Comparison of ENCODE assay signal across 11 cellular contexts in genomic region chr5:76720988-76721569, GRCh38. TPM values are rescaled to one million over a fixed set of nuclear protein-coding genes. Genes with fewer than 3 reads are reported as not detected.
DNase-seq lines count a peak whose midpoint lies in the region; ATAC-seq, FAIRE-seq and TF ChIP-seq lines count a peak whose summit lies in the region.
"Had no signal": no experiment of that assay in that cellular context is flagged by ENCODE, and none has a peak within 500 bp of the region (broad histone marks: within the 10 kb centered on the region; RNA-seq: fewer than 3 reads in every experiment).

No MANE protein-coding gene starts in this region.

- no peak overlapping the region for H2BK20ac ChIP-seq in H9 (ENCODE audit: low read depth, low read length, poor library complexity, severe bottlenecking)

- H2AFZ ChIP-seq in HepG2 (ENCODE audit: low read length) (no peak overlapping the region), OCI-LY7 (ENCODE audit: low read length) (peak overlapping the region; percentile 6; the same call in 1 of the 2 replicates), H9 (ENCODE audit: low read length) (no peak overlapping the region)

- H2AK5ac ChIP-seq in H9 (ENCODE audit: insufficient read length, low read length) = no peak overlapping the region

- H3K4me1 Mint-ChIP-seq in H9 = peaks cover 12 to 19% of the 10 kb centered on the region in 2 experiments

- no peak overlapping the region for H3K18ac ChIP-seq in H9 (ENCODE audit: insufficient read length, low read depth, low read length)

- H3K36me3 ChIP-seq in right lobe of liver (no peaks in the 10 kb centered on the region), HepG2 (replicated peaks in 1 of 2; ENCODE audit: control insufficient read depth in 1 of 2, insufficient read depth in 2 of 2, low read length in 2 of 2) (no peaks in the 10 kb centered on the region), OCI-LY7 (ENCODE audit: insufficient read depth, low read length) (no peaks in the 10 kb centered on the region), breast epithelium (no peaks in the 10 kb centered on the region)

- H4K8ac ChIP-seq in H9 (replicated peaks; ENCODE audit: insufficient read length, low read depth, low read length) = no peak overlapping the region

- H3K27me3 Mint-ChIP-seq in H9 (ENCODE audit: low read depth) = peaks cover 4% of the 10 kb centered on the region; the same call in 1 of the 2 replicates

- 44% methylated on average over 8 of the region's 10 CpGs for WGBS in right lobe of liver (ENCODE audit: insufficient coverage, low coverage, low lambda C conversion rate, missing lambda C conversion rate)
- WGBS in HepG2 (ENCODE audit: low lambda C conversion rate) = 84% methylated on average over 10 of the region's 10 CpGs
- WGBS in H9 (ENCODE audit: extremely low coverage, insufficient read length, low lambda C conversion rate) = no CpG with 5 or more reads among the region's 10 CpGs

- BruUV-seq in HepG2 (replicated peaks; lab: Mats Ljungman, UMichigan) = no TSS peak
- BruUV-seq in OCI-LY7 (replicated peaks; lab: Mats Ljungman, UMichigan) = no TSS peak

- no peaks in the 10 kb centered on the region for H3K9me2 ChIP-seq in OCI-LY7 (ENCODE audit: insufficient read depth, low read length)

- no peak overlapping the region for H4K5ac ChIP-seq in H9 (ENCODE audit: insufficient read length, low read depth, low read length)

- no peak for TF ChIP-seq POLR2A in right lobe of liver (IDR thresholded peaks at IDR 0.05)
- no peak for TF ChIP-seq POLR2A in HepG2 (IDR thresholded peaks at IDR 0.05; ENCODE audit: insufficient read depth in 1 of 2, low read depth in 2 of 2, low read length in 2 of 2)
- TF ChIP-seq POLR2A in breast epithelium (IDR thresholded peaks at IDR 0.05) = no peak

- TF ChIP-seq EP300 in HepG2 (IDR thresholded peaks at IDR 0.05; ENCODE audit: low read depth in 2 of 2, low read length in 2 of 2) (no peak), HepG2 (CRISPR knock-in tag; IDR thresholded peaks at IDR 0.05; ENCODE audit: borderline replicate concordance) (no peak)

- H3K23ac ChIP-seq in H9 (ENCODE audit: insufficient read length, low read depth, low read length) = no peak overlapping the region

- no peak overlapping the region for H3K14ac ChIP-seq in H9 (ENCODE audit: insufficient read depth, low read length)

- peaks cover 0 to 6% (median 0%) of the 10 kb centered on the region in 4 donors for H3K4me1 ChIP-seq in right lobe of liver
- peaks cover 33% of the 10 kb centered on the region for H3K4me1 ChIP-seq in HepG2 (ENCODE audit: insufficient read depth, low read length)
- peaks cover 9% of the 10 kb centered on the region for H3K4me1 ChIP-seq in OCI-LY7 (ENCODE audit: insufficient read depth, low read length, poor library complexity, severe bottlenecking)
- H3K4me1 ChIP-seq in breast epithelium = peaks cover 0 to 4% of the 10 kb centered on the region in 2 donors
- peaks cover 4% of the 10 kb centered on the region; the same call in 1 of the 2 replicates for H3K4me1 ChIP-seq in H9 (ENCODE audit: insufficient read depth, low read length)

- in situ Hi-C loops in HepG2 (cut with HindIII; ENCODE audit: extremely low pct_ligation_motif_present, low pct_unique_long_range_greater_than_20kb) = no loop called here

- no peak overlapping the region for H3K4me3 Mint-ChIP-seq in H9

- DNase-seq in right lobe of liver (no peak), HepG2 (ENCODE audit: low spot score) (no peak), OCI-LY7 (ENCODE audit: low spot score) (peak; percentile 36), breast epithelium (ENCODE audit: low spot score in 2 of 2) (no peak), RWPE1 (ENCODE audit: low spot score) (no peak), H9 (no peak)
- DNase-seq in stimulated activated naive CD8-positive, alpha-beta T cell treated with anti-CD3 and anti-CD28 coated beads, Interleukin-15, Interleukin-2, amounts not matched to agents 100 U/mL and 50 U/mL, for 24 hours = no peak
- DNase-seq: kidney glomerular epithelial cell, NCI-H526, small intestine had no signal

- no peak overlapping the region for H3T11ph ChIP-seq in H9 (ENCODE audit: low read length)

- H3K27ac ChIP-seq in right lobe of liver = peak overlapping the region in 1 of 3 donors; percentile 25
- no peak overlapping the region for H3K27ac ChIP-seq in HepG2 (ENCODE audit: extremely low read length, insufficient read depth, low read length)
- no peak overlapping the region for H3K27ac ChIP-seq in OCI-LY7 (ENCODE audit: low read depth, low read length, poor library complexity, severe bottlenecking)
- no peak overlapping the region for H3K27ac ChIP-seq in breast epithelium
- no peak overlapping the region for H3K27ac ChIP-seq in RWPE1
- H3K27ac ChIP-seq in H9 (ENCODE audit: insufficient read length, low read depth, low read length) = no peak overlapping the region

- H3K27me3 ChIP-seq in right lobe of liver = no peaks in the 10 kb centered on the region
- no peaks in the 10 kb centered on the region for H3K27me3 ChIP-seq in HepG2 (ENCODE audit: control insufficient read depth in 1 of 2, insufficient read depth in 2 of 2, low read length in 2 of 2)
- no peaks in the 10 kb centered on the region for H3K27me3 ChIP-seq in breast epithelium
- no peaks in the 10 kb centered on the region for H3K27me3 ChIP-seq in H9 (ENCODE audit: insufficient read depth, low read length)

- H3K4me2 ChIP-seq in HepG2 (ENCODE audit: low read depth, low read length) = no peak overlapping the region
- H3K4me2 ChIP-seq in OCI-LY7 (ENCODE audit: low read length) = peak overlapping the region; percentile 29; the same call in 1 of the 2 replicates
- no peak overlapping the region for H3K4me2 ChIP-seq in H9 (ENCODE audit: insufficient read depth, insufficient read length, low read length)

- no peaks in the 10 kb centered on the region for H3K9me3 Mint-ChIP-seq in H9

- peaks cover 9% of the 10 kb centered on the region for H3K23me2 ChIP-seq in H9 (ENCODE audit: insufficient read length, low read depth, low read length, poor library complexity, severe bottlenecking)

- ATAC-seq in right lobe of liver (peak in 3 of 4 donors; percentile 31 to 51 (median 36)), HepG2 (no peak), HG02973 (IDR thresholded peaks at IDR 0.05; ENCODE audit: unreplicated experiment) (peak; percentile 95)
- no peak for ATAC-seq in stimulated activated naive CD8-positive, alpha-beta T cell treated with anti-CD3 and anti-CD28 coated beads, Interleukin-15, Interleukin-2, amounts not matched to agents 100 U/mL and 50 U/mL, for 24 hours

- peaks cover 8% of the 10 kb centered on the region for H3K79me1 ChIP-seq in H9 (ENCODE audit: insufficient read depth, low read depth, low read length, poor library complexity, severe bottlenecking)

- H4K20me1 ChIP-seq in HepG2 (ENCODE audit: insufficient read depth, low read length) (no peaks in the 10 kb centered on the region), OCI-LY7 (ENCODE audit: insufficient read depth, low read length) (no peaks in the 10 kb centered on the region), H9 (ENCODE audit: control insufficient read depth, insufficient read depth, insufficient read length) (no peaks in the 10 kb centered on the region)

- H4K91ac ChIP-seq in H9 (ENCODE audit: insufficient read length, low read depth, low read length) = no peak overlapping the region

- CTCF ChIA-PET in HepG2 (lab: Yijun Ruan, JAX; ENCODE audit: low intra/inter-chr PET ratio, low total read pairs) = no interaction called here
- CTCF ChIA-PET in OCI-LY7 (lab: Charles Lee; ENCODE audit: unreplicated experiment) = no interaction called here
- CTCF ChIA-PET in RWPE1 (lab: Yijun Ruan, JAX) = interaction anchor here (0.7 kb wide), 1 partner anchor 122 kb away, joined by 3 read pairs; no protein-coding TSS in a partner anchor

- H3K27ac Mint-ChIP-seq in H9 = no peak overlapping the region

- H3K36me3 Mint-ChIP-seq in H9 (ENCODE audit: insufficient read depth in 1 of 3, low read depth in 3 of 3) = peaks cover 3 to 8% (median 4%) of the 10 kb centered on the region in 3 experiments; a peak in 4 of 7 replicates

- FAIRE-seq in HepG2 (lab: Jason Lieb, UNC) = no peak
- FAIRE-seq: small intestine had no signal

- H2BK15ac ChIP-seq in H9 (ENCODE audit: low read depth, low read length) = no peak overlapping the region

- H3K9ac ChIP-seq in HepG2 (ENCODE audit: insufficient read depth, low read depth, low read length) (no peak overlapping the region), H9 (ENCODE audit: extremely low read depth, insufficient read length, low read length) (no peak overlapping the region)

- H3K9me3 ChIP-seq in right lobe of liver = no peaks in the 10 kb centered on the region
- no peaks in the 10 kb centered on the region for H3K9me3 ChIP-seq in HepG2 (ENCODE audit: low read length)
- no peaks in the 10 kb centered on the region for H3K9me3 ChIP-seq in OCI-LY7 (ENCODE audit: low read length)
- H3K9me3 ChIP-seq in breast epithelium = peaks cover 0 to 2% of the 10 kb centered on the region in 2 donors
- no peaks in the 10 kb centered on the region for H3K9me3 ChIP-seq in H9 (ENCODE audit: control insufficient read depth, low read depth, low read length)

- H2BK120ac ChIP-seq in H9 (ENCODE audit: low read depth, low read length, poor library complexity, severe bottlenecking) = no peak overlapping the region

- H3K4me3 ChIP-seq in right lobe of liver (no peak overlapping the region), HepG2 (replicated peaks in 1 of 3; ENCODE audit: insufficient read depth in 1 of 3, low read depth in 2 of 3, low read length in 3 of 3) (no peak overlapping the region), OCI-LY7 (ENCODE audit: low read depth, low read length, poor library complexity, severe bottlenecking) (no peak overlapping the region), breast epithelium (no peak overlapping the region)

- no peak for TF ChIP-seq RAD21 in HepG2 (CRISPR knock-in tag; IDR thresholded peaks at IDR 0.05)

- H3K79me2 ChIP-seq in HepG2 (ENCODE audit: insufficient read depth, low read length) = no peaks in the 10 kb centered on the region
- H3K79me2 ChIP-seq in OCI-LY7 (ENCODE audit: insufficient read depth, low read depth, low read length) = no peaks in the 10 kb centered on the region
- no peaks in the 10 kb centered on the region; the same call in 1 of the 2 replicates for H3K79me2 ChIP-seq in H9 (ENCODE audit: insufficient read depth, low read length)

- TF ChIP-seq CTCF in right lobe of liver (IDR thresholded peaks at IDR 0.05) = no peak
- TF ChIP-seq CTCF in HepG2 (CRISPR knock-in tag; IDR thresholded peaks at IDR 0.05) = no peak
- TF ChIP-seq CTCF in OCI-LY7 (conservative IDR thresholded peaks at IDR 0.05; ENCODE audit: low read length) = no peak
- TF ChIP-seq CTCF in breast epithelium (IDR thresholded peaks at IDR 0.05) = no peak
- no peak for TF ChIP-seq CTCF in RWPE1 (conservative IDR thresholded peaks at IDR 0.05; ENCODE audit: low read depth)
- TF ChIP-seq CTCF in H9 (conservative IDR thresholded peaks at IDR 0.05) = no peak

- POLR2A ChIA-PET in HepG2 (lab: Yijun Ruan, JAX) = no interaction called here
- POLR2A ChIA-PET in OCI-LY7 (lab: Charles Lee) = interaction anchor here (1.0 to 1.3 kb wide), 2 partner anchors 16 kb away, joined by 4 read pairs; no protein-coding TSS in a partner anchor
- POLR2A ChIA-PET in RWPE1 (lab: Yijun Ruan, JAX; ENCODE audit: low non-redundant PET) = no interaction called here

- no peak overlapping the region for H3K56ac ChIP-seq in H9 (ENCODE audit: insufficient read length, low read depth, low read length)

- H2BK12ac ChIP-seq in H9 (ENCODE audit: insufficient read length, low read depth, low read length) = no peak overlapping the region

- no peak overlapping the region for H2BK5ac ChIP-seq in H9 (ENCODE audit: insufficient read length, low read length)

- intact Hi-C loops in right lobe of liver (cut with DNase I) (no loop called here), HepG2 (cut with micrococcal nuclease; ENCODE audit: unreplicated experiment) (no loop called here), OCI-LY7 (cut with micrococcal nuclease; ENCODE audit: unreplicated experiment) (no loop called here), breast epithelium (cut with DNase I; ENCODE audit: low total_unique reads) (no loop called here)

- H3K4ac ChIP-seq in H9 (ENCODE audit: low read depth, low read length) = no peak overlapping the region

RNA-seq across cellular contexts. Expression of gene F2R, which starts 5.2 kb away (rescaled TPM):
- total RNA-seq in right lobe of liver (10 to 100 TPM in 5 of 6 experiments, 1 to 10 TPM in 1; 3.5 to 18.4 (median 11.4) TPM), HepG2 (2016; rRNA removed; fragmentation: Illumina TruSeq; extraction: Trizol) (4.6 and 8.3 TPM in 2 replicates), OCI-LY7 (2022) (0.08 and 0.09 TPM in 2 replicates), breast epithelium (10 to 100 TPM; 15.1 to 39.4 (median 27.2) TPM), H9 (2021) (14.8 and 15.2 TPM in 2 replicates)
- 0.40 and 0.97 TPM in 2 replicates for total RNA-seq in HepG2 (2016; cell fraction: cytosol; rRNA removed; fragmentation: Illumina TruSeq; extraction: Trizol; ENCODE audit: low read depth)
- 5.0 and 8.5 TPM in 2 replicates for total RNA-seq in HepG2 (2016; cell fraction: insoluble cytoplasmic fraction; rRNA removed; fragmentation: Illumina TruSeq; extraction: Trizol)
- 3.6 and 3.7 TPM in 2 replicates for total RNA-seq in HepG2 (2016; cell fraction: membrane; rRNA removed; fragmentation: Illumina TruSeq; extraction: Trizol)
- total RNA-seq in HepG2 (2016; cell fraction: nucleus; rRNA removed; fragmentation: Illumina TruSeq; extraction: Trizol) = 9.1 and 9.6 TPM in 2 replicates
- 12.3 and 13.6 TPM in 2 replicates for polyA plus RNA-seq in HepG2 (2011; rRNA removed)
- 10.7 and 16.3 TPM in 2 replicates for polyA plus RNA-seq in HepG2 (2011; cell fraction: cytosol; rRNA removed)
- polyA plus RNA-seq in HepG2 (2011; cell fraction: nucleus; rRNA removed) = 2.4 and 3.8 TPM in 2 replicates
- polyA plus RNA-seq in HepG2 (2012) = 5.7 and 5.9 TPM in 2 replicates
- polyA plus RNA-seq in HepG2 (2016; cell fraction: cytosol; fragmentation: Illumina TruSeq; extraction: Trizol; ENCODE audit: low read depth) = 0.66 and 0.90 TPM in 2 replicates
- polyA plus RNA-seq in HepG2 (2016; cell fraction: insoluble cytoplasmic fraction; fragmentation: Illumina TruSeq; extraction: Trizol; ENCODE audit: low read depth) = 5.5 and 5.8 TPM in 2 replicates
- 1.6 and 2.1 TPM in 2 replicates for polyA plus RNA-seq in HepG2 (2016; cell fraction: membrane; fragmentation: Illumina TruSeq; extraction: Trizol; ENCODE audit: low read depth)
- polyA plus RNA-seq in HepG2 (2016; cell fraction: nucleus; fragmentation: Illumina TruSeq; extraction: Trizol; ENCODE audit: insufficient read depth, low read depth) = 10.9 and 12.9 TPM in 2 replicates
- polyA minus RNA-seq in HepG2 (2011; rRNA and poly(A)+ RNA removed; ENCODE audit: low replicate concordance) = 1.3 and 28.5 TPM in 2 replicates
- 8.1 and 10.8 TPM in 2 replicates for polyA minus RNA-seq in HepG2 (2011; cell fraction: cytosol; rRNA and poly(A)+ RNA removed)
- 4.8 and 6.0 TPM in 2 replicates for polyA minus RNA-seq in HepG2 (2011; cell fraction: nucleus; rRNA and poly(A)+ RNA removed)
- total RNA-seq in OCI-LY7 (2014; rRNA removed; shearing (Covaris generic)) = not detected in 2 replicates

Comparison
In these comparisons a context has a peak if more than half of its experiments do, and no peak if none do; other contexts are left out.
1. ATAC-seq: peak in right lobe of liver (3 of 4) and HG02973 (single experiment); none in HepG2 (single experiment) and stimulated activated naive CD8-positive, alpha-beta T cell treated with anti-CD3 and anti-CD28 coated beads, Interleukin-15, Interleukin-2, amounts not matched to agents 100 U/mL and 50 U/mL, for 24 hours (single experiment).